Comparison of ENCODE assay signal across 18 cellular contexts in the genomic region with DNA sequence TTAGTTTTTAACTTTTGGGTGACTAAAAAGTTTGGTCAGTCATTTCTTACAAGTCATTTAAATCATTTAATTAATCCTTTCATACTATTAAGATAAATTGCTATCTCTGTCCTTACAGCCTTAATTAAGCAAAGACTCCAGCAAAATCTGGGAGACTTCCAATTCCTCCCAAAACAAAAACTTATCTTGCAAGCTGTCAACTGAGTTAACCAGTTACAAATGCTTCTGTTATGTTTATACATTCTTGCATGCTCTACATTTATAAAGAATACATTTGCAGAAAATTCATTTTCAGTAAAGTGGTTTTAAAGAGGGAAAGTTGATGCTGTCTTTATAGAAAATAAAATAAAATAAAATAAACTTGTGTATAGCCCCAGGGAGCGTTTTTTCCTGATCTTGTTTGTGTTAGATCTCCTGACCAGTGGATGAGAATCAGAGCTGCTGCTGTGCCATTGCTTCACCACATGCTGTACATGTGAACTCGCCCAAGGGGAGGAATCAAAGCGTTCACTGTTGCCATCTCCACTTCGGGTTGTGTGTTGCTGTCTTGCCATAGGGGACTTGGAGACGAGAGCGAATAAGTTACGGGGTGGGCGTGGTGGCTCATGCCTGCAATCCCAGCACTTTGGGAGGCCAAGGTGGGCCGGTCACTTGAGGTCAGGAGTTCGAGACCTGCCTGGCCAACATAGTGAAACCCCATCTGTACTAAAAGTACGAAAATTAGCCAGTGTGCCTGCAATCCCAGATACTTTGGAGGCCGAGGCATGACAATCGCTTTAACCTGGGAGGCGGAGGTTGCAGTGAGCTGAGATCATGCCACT. TPM values are rescaled to one million over a fixed set of nuclear protein-coding genes. Genes with fewer than 3 reads are reported as not detected.
A peak's percentile ranks its signal among the peaks of the same experiment; 100 is the strongest.
DNase-seq lines count a peak whose midpoint lies in the region; TF ChIP-seq lines count a peak whose summit lies in the region.
"Had no signal": no experiment of that assay in that cellular context is flagged by ENCODE, and none has a peak within 500 bp of the region (broad histone marks: within the 10 kb centered on the region; RNA-seq: fewer than 3 reads in every experiment).

No MANE protein-coding gene starts in this region.

- no peaks in the 10 kb centered on the region for H3K9me3 Mint-ChIP-seq in T-helper 2 cell treated with Interferon-gamma antibody and Interleukin-4, amounts not matched to agents 5 μg/mL and 100 μg/mL, for 36 hours
- H3K9me3 Mint-ChIP-seq in mesothelial cell of epicardium (no peaks in the 10 kb centered on the region), glutamatergic neuron (ENCODE audit: unreplicated experiment) (no peaks in the 10 kb centered on the region)

- peak overlapping the region; percentile 18 for H3K27ac ChIP-seq in effector memory CD4-positive, alpha-beta T cell (ENCODE audit: insufficient read depth, low read length, poor library complexity, severe bottlenecking)
- H3K27ac ChIP-seq: C4-2B, foreskin keratinocyte, SJSA1, spleen, thoracic aorta had no signal

- peak overlapping the region; percentile 74 for H3K4me3 Mint-ChIP-seq in T-helper 2 cell treated with Interferon-gamma antibody and Interleukin-4, amounts not matched to agents 5 μg/mL and 100 μg/mL, for 36 hours
- H3K4me3 Mint-ChIP-seq in mesothelial cell of epicardium (no peak overlapping the region), glutamatergic neuron (ENCODE audit: unreplicated experiment) (no peak overlapping the region)

- TF ChIP-seq CTCF in mesothelial cell of epicardium (IDR thresholded peaks at IDR 0.05; ENCODE audit: unreplicated experiment): no peak
- TF ChIP-seq CTCF in glutamatergic neuron (IDR thresholded peaks at IDR 0.05; ENCODE audit: partially characterized antibody, unreplicated experiment): no peak

- peak; percentile 51 for DNase-seq in activated CD8-positive, alpha-beta memory T cell treated with anti-CD3 and anti-CD28 coated beads for 24 hours
- DNase-seq in activated CD8-positive, alpha-beta memory T cell treated with anti-CD3 and anti-CD28 coated beads, Interleukin-2, amount 50 U/mL, for 4 hours: no peak
- no peak for DNase-seq in T-helper 2 cell treated with Interferon-gamma antibody and Interleukin-4, amounts not matched to agents 5 μg/mL and 100 μg/mL, for 36 hours (ENCODE audit: low spot score)
- no peak for DNase-seq in effector memory CD4-positive, alpha-beta T cell
- no peak for DNase-seq in mesothelial cell of epicardium (ENCODE audit: low spot score in 2 of 2, unreplicated experiment in 2 of 2)
- DNase-seq in EL: no peak
- DNase-seq in glutamatergic neuron: no peak
- DNase-seq in C1 segment of cervical spinal cord (lab: John Stamatoyannopoulos, UW): no peak
- DNase-seq: DMS53; effector CD8-positive, alpha-beta T cell; foreskin keratinocyte; left colon; NCI-H1694 treated with DMSO at 0.1 percent for 48 hours; spleen had no signal

- H3K27me3 ChIP-seq in effector memory CD4-positive, alpha-beta T cell (replicated peaks; ENCODE audit: control insufficient read depth, insufficient read depth, low read length, poor library complexity, severe bottlenecking): no peaks in the 10 kb centered on the region
- H3K27me3 ChIP-seq: foreskin keratinocyte, SJSA1, spleen had no signal

- no peaks in the 10 kb centered on the region for H3K9me3 ChIP-seq in effector memory CD4-positive, alpha-beta T cell (ENCODE audit: control insufficient read depth, low read length)
- H3K9me3 ChIP-seq: SJSA1, spleen, thoracic aorta had no signal

- no peaks in the 10 kb centered on the region for H3K27me3 Mint-ChIP-seq in T-helper 2 cell treated with Interferon-gamma antibody and Interleukin-4, amounts not matched to agents 5 μg/mL and 100 μg/mL, for 36 hours (ENCODE audit: low read depth)
- H3K27me3 Mint-ChIP-seq in mesothelial cell of epicardium (ENCODE audit: low read depth) (no peaks in the 10 kb centered on the region), glutamatergic neuron (ENCODE audit: unreplicated experiment) (no peaks in the 10 kb centered on the region)

- peaks cover 36% of the 10 kb centered on the region for H3K4me1 ChIP-seq in effector memory CD4-positive, alpha-beta T cell (ENCODE audit: control insufficient read depth, insufficient read depth, low read length, poor library complexity, severe bottlenecking)
- H3K4me1 ChIP-seq: SJSA1 had no signal

- H3K36me3 ChIP-seq in effector memory CD4-positive, alpha-beta T cell (ENCODE audit: control insufficient read depth, insufficient read depth, low read length): peaks cover 16% of the 10 kb centered on the region
- H3K36me3 ChIP-seq: SJSA1, spleen, thoracic aorta had no signal

- peak overlapping the region; percentile 75 for H3K27ac Mint-ChIP-seq in T-helper 2 cell treated with Interferon-gamma antibody and Interleukin-4, amounts not matched to agents 5 μg/mL and 100 μg/mL, for 36 hours
- peak overlapping the region; percentile 87 for H3K27ac Mint-ChIP-seq in mesothelial cell of epicardium
- no peak overlapping the region for H3K27ac Mint-ChIP-seq in glutamatergic neuron (ENCODE audit: unreplicated experiment)

- peaks cover 60% of the 10 kb centered on the region for H3K4me1 Mint-ChIP-seq in T-helper 2 cell treated with Interferon-gamma antibody and Interleukin-4, amounts not matched to agents 5 μg/mL and 100 μg/mL, for 36 hours (ENCODE audit: low read depth)
- peaks cover 33% of the 10 kb centered on the region for H3K4me1 Mint-ChIP-seq in mesothelial cell of epicardium
- H3K4me1 Mint-ChIP-seq in glutamatergic neuron (ENCODE audit: low read depth, unreplicated experiment): no peaks in the 10 kb centered on the region

- H3K36me3 Mint-ChIP-seq in T-helper 2 cell treated with Interferon-gamma antibody and Interleukin-4, amounts not matched to agents 5 μg/mL and 100 μg/mL, for 36 hours (ENCODE audit: low read depth): peaks cover 63% of the 10 kb centered on the region
- H3K36me3 Mint-ChIP-seq in mesothelial cell of epicardium (no peaks in the 10 kb centered on the region), glutamatergic neuron (ENCODE audit: unreplicated experiment) (peaks cover 4% of the 10 kb centered on the region)

- no peak overlapping the region for H3K4me3 ChIP-seq in effector memory CD4-positive, alpha-beta T cell (ENCODE audit: insufficient read depth, low read depth, low read length, poor library complexity, severe bottlenecking)
- H3K4me3 ChIP-seq: SJSA1, spleen, thoracic aorta had no signal

RNA-seq across cellular contexts. Expression of a gene that starts 5.5 kb away (rescaled TPM):
- total RNA-seq in mesothelial cell of epicardium (0.07 TPM in 1 of 3 replicates, not detected in the others), glutamatergic neuron (ENCODE audit: unreplicated experiment) (not detected)
- total RNA-seq: A673, foreskin keratinocyte, SJSA1 had no signal
